1 cellular context compared by ENCODE assay signal in the genomic region with DNA sequence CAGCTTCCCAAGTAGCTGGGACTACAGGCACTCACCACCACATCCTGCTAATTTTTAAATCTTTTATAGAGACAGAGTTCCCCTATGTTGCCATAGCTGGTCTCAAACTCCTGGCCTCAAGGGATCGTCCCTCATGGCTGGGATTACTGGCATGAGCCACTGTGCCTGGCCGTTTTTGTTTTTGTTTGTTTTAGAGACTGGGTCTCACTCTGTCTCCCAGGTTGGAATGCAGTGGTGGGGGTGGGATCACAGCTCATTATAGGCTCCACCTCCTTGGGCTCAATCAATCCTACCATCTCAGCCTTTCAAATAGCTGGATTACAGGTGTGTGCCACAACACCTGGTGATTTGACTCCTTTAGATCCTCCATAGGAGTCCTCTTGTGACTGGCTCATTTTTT.
TF ChIP-seq lines count a peak whose summit lies in the region.

No MANE protein-coding gene starts in this region.

TF ChIP-seq in GM23338, 12 proteins besides CTCF, POLR2A, EP300 and RAD21 (continued from another document):
- TF ChIP-seq EZH2phosphoT487 (IDR thresholded peaks at IDR 0.05; ENCODE audit: unreplicated experiment): no peak
- TF ChIP-seq ZNF114 (CRISPR knock-in tag; IDR thresholded peaks at IDR 0.05): no peak
